Comparison of ENCODE assay signal across 26 cellular contexts in the genomic region with DNA sequence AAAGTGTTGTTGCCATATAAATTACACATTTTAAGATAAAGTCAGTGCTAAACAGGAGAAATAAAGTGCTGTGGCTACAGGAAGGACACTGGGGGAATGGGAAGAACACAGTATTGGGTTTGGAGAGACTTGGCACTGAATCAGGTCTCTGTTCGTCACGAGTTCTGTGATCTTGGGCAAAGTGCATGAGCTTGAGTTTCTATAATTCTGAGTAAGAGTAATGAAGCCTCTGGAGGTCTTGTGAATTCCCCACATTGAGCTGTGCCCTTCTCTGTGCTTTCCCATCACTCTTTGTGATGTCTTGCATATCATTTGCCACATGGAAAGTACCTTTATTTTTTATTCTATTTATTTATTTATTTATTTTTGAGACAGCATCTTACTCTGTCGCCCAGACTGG. TPM values are rescaled to one million over a fixed set of nuclear protein-coding genes. Genes with fewer than 3 reads are reported as not detected.
DNase-seq lines count a peak whose midpoint lies in the region; ATAC-seq, FAIRE-seq and TF ChIP-seq lines count a peak whose summit lies in the region.
"Had no signal": no experiment of that assay in that cellular context is flagged by ENCODE, and none has a peak within 500 bp of the region (broad histone marks: within the 10 kb centered on the region; RNA-seq: fewer than 3 reads in every experiment).

No MANE protein-coding gene starts in this region.

- H2AFZ ChIP-seq in K562 (ENCODE audit: low read depth, low read length) (peak overlapping the region; percentile 40; the same call in 1 of the 2 replicates), GM23248 (no peak overlapping the region)

- no peak for TF ChIP-seq POLR2A in K562 (conservative IDR thresholded peaks at IDR 0.05)
- TF ChIP-seq POLR2A in body of pancreas (IDR thresholded peaks at IDR 0.05), result no peak

- H3K36me3 ChIP-seq in K562 (ENCODE audit: control insufficient read depth, insufficient read depth, low read length) (no peaks in the 10 kb centered on the region), brain microvascular endothelial cell (replicated peaks) (no peaks in the 10 kb centered on the region), GM23248 (ENCODE audit: low read depth) (no peaks in the 10 kb centered on the region), body of pancreas (replicated peaks in 1 of 2; ENCODE audit: insufficient read depth in 1 of 2, low read depth in 2 of 2) (no peaks in the 10 kb centered on the region)
- H3K36me3 ChIP-seq: uterus had no signal

- no peaks in the 10 kb centered on the region for H3K36me3 Mint-ChIP-seq in activated T-helper 1 cell treated with anti-CD3 and anti-CD28 coated beads, Interleukin-12 subunit alpha, Interleukin-12 subunit beta, Interleukin-2, Interleukin-4 antibody, amounts not matched to agents 30 ng/mL and 10 ng/mL and 1 ng/mL, durations not matched to agents 14 hours and 24 hours and 36 hours (ENCODE audit: low read depth)
- H3K36me3 Mint-ChIP-seq: activated CD4-positive, alpha-beta memory T cell treated with anti-CD3 and anti-CD28 coated beads for 36 hours had no signal

- TF ChIP-seq RAD21 in K562 (CRISPR knock-in tag; conservative IDR thresholded peaks at IDR 0.05 in 1 of 2, IDR thresholded peaks at IDR 0.05 in 1 of 2), result no peak

- TF ChIP-seq EP300 in K562 (IDR thresholded peaks at IDR 0.05; ENCODE audit: low read length), result no peak

- H3K27ac Mint-ChIP-seq in stimulated activated naive CD8-positive, alpha-beta T cell treated with anti-CD3 and anti-CD28 coated beads, Interleukin-15, amount 100 ng/mL, for 72 hours, result peak overlapping the region in 1 of 2 donors; percentile 8
- no peak overlapping the region for H3K27ac Mint-ChIP-seq in activated T-helper 1 cell treated with anti-CD3 and anti-CD28 coated beads, Interleukin-12 subunit alpha, Interleukin-12 subunit beta, Interleukin-2, Interleukin-4 antibody, amounts not matched to agents 30 ng/mL and 10 ng/mL and 1 ng/mL, durations not matched to agents 14 hours and 24 hours and 36 hours
- H3K27ac Mint-ChIP-seq: activated CD4-positive, alpha-beta memory T cell treated with anti-CD3 and anti-CD28 coated beads for 36 hours had no signal

- no peak overlapping the region for H3K9ac ChIP-seq in K562 (ENCODE audit: insufficient read depth in 1 of 2, low read depth in 2 of 2, low read length in 2 of 2)
- H3K9ac ChIP-seq in GM23248, result no peak overlapping the region

- H3K79me2 ChIP-seq in K562 (ENCODE audit: control insufficient read depth, insufficient read depth, low read length), result no peaks in the 10 kb centered on the region
- no peaks in the 10 kb centered on the region for H3K79me2 ChIP-seq in GM23248 (ENCODE audit: insufficient read depth)

- H3K4me1 ChIP-seq in K562 (replicated peaks in 1 of 2; ENCODE audit: control insufficient read depth in 2 of 2, insufficient read depth in 2 of 2, low read length in 2 of 2), result no peaks in the 10 kb centered on the region
- H3K4me1 ChIP-seq in GM23248 (ENCODE audit: insufficient read depth), result no peaks in the 10 kb centered on the region
- no peaks in the 10 kb centered on the region for H3K4me1 ChIP-seq in body of pancreas
- H3K4me1 ChIP-seq: A549, uterus had no signal

- intact Hi-C loops in K562 (cut with micrococcal nuclease) (no loop called here), body of pancreas (cut with DNase I) (no loop called here)
- intact Hi-C loops in activated T-helper 1 cell treated with anti-CD3 and anti-CD28 coated beads, Interleukin-12 subunit alpha, Interleukin-12 subunit beta, Interleukin-2, Interleukin-4 antibody, amounts not matched to agents 30 ng/mL and 10 ng/mL and 1 ng/mL, durations not matched to agents 14 hours and 24 hours and 36 hours (cut with micrococcal nuclease), result no loop called here

- H3K9me1 ChIP-seq in K562 (ENCODE audit: control insufficient read depth, insufficient read depth, low read length), result no peaks in the 10 kb centered on the region

- ATAC-seq in stimulated activated naive CD8-positive, alpha-beta T cell treated with anti-CD3 and anti-CD28 coated beads, Interleukin-15, Interleukin-2, amounts not matched to agents 100 U/mL and 50 U/mL, for 24 hours, result peak; percentile 59
- ATAC-seq in stimulated activated naive CD8-positive, alpha-beta T cell treated with anti-CD3 and anti-CD28 coated beads, Interleukin-15, amount 100 ng/mL, for 72 hours, result no peak
- ATAC-seq in HG02610 (IDR thresholded peaks at IDR 0.05; ENCODE audit: unreplicated experiment), result peak; percentile 80
- ATAC-seq in K562, result no peak
- no peak for ATAC-seq in body of pancreas
- ATAC-seq: A549, right cardiac atrium had no signal

- no peaks in the 10 kb centered on the region for H3K27me3 Mint-ChIP-seq in stimulated activated naive CD8-positive, alpha-beta T cell treated with anti-CD3 and anti-CD28 coated beads, Interleukin-15, amount 100 ng/mL, for 72 hours
- peaks cover 2% of the 10 kb centered on the region for H3K27me3 Mint-ChIP-seq in activated T-helper 1 cell treated with anti-CD3 and anti-CD28 coated beads, Interleukin-12 subunit alpha, Interleukin-12 subunit beta, Interleukin-2, Interleukin-4 antibody, amounts not matched to agents 30 ng/mL and 10 ng/mL and 1 ng/mL, durations not matched to agents 14 hours and 24 hours and 36 hours (ENCODE audit: insufficient read depth)
- H3K27me3 Mint-ChIP-seq: activated CD4-positive, alpha-beta memory T cell treated with anti-CD3 and anti-CD28 coated beads for 36 hours; central memory CD8-positive, alpha-beta T cell had no signal

- POLR2A ChIA-PET in K562 (lab: Yijun Ruan, JAX), result interaction anchor here (0.6 to 2.5 kb wide), 6 partner anchors 11 to 76 kb away, joined by 3 to 12 read pairs (median 3); partner anchors contain the start of genes EEF1A1 and MTO1

- CTCF ChIA-PET in K562 (lab: Yijun Ruan, JAX; ENCODE audit: low intra/inter-chr PET ratio), result no interaction called here

- H3K27me3 ChIP-seq in K562 (ENCODE audit: control insufficient read depth in 2 of 2, insufficient read depth in 2 of 2, low read length in 2 of 2), result no peaks in the 10 kb centered on the region
- H3K27me3 ChIP-seq in brain microvascular endothelial cell (replicated peaks), result no peaks in the 10 kb centered on the region
- no peaks in the 10 kb centered on the region for H3K27me3 ChIP-seq in GM23248 (replicated peaks; ENCODE audit: insufficient read depth)
- no peaks in the 10 kb centered on the region for H3K27me3 ChIP-seq in body of pancreas
- H3K27me3 ChIP-seq: uterus had no signal

- no peak for FAIRE-seq in K562 (lab: Jason Lieb, UNC)
- FAIRE-seq: A549, frontal cortex, keratinocyte, RCC 7860 had no signal

- no TSS peak for BruUV-seq in K562 (replicated peaks; lab: Mats Ljungman, UMichigan)

- peaks cover 5% of the 10 kb centered on the region for H3K4me1 Mint-ChIP-seq in stimulated activated naive CD8-positive, alpha-beta T cell treated with anti-CD3 and anti-CD28 coated beads, Interleukin-15, amount 100 ng/mL, for 72 hours
- no peaks in the 10 kb centered on the region for H3K4me1 Mint-ChIP-seq in activated T-helper 1 cell treated with anti-CD3 and anti-CD28 coated beads, Interleukin-12 subunit alpha, Interleukin-12 subunit beta, Interleukin-2, Interleukin-4 antibody, amounts not matched to agents 30 ng/mL and 10 ng/mL and 1 ng/mL, durations not matched to agents 14 hours and 24 hours and 36 hours (ENCODE audit: low read depth)
- H3K4me1 Mint-ChIP-seq: central memory CD8-positive, alpha-beta T cell had no signal

- WGBS in K562 (ENCODE audit: insufficient coverage, low coverage, missing lambda C conversion rate), result 38% methylated on average over 3 of the region's 3 CpGs
- WGBS in GM23248 (ENCODE audit: low coverage in 1 of 2, low lambda C conversion rate in 2 of 2, missing lambda C conversion rate in 2 of 2), 2 experiments, result 72 to 92% methylated on average over 3 of the region's 3 CpGs
- whole genome bisulfite sequencing in body of pancreas, 2 donors, result 69 to 75% methylated on average over 3 of the region's 3 CpGs

- H4K20me1 ChIP-seq in K562 (replicated peaks; ENCODE audit: control insufficient read depth, insufficient read depth, low read length) (no peaks in the 10 kb centered on the region), GM23248 (ENCODE audit: insufficient read depth) (no peaks in the 10 kb centered on the region)

- H3K4me2 ChIP-seq in K562 (ENCODE audit: insufficient read depth, low read length), result no peak overlapping the region
- H3K4me2 ChIP-seq in GM23248 (ENCODE audit: unreplicated experiment), result no peak overlapping the region
- H3K4me2 ChIP-seq: A549 had no signal

- no peak overlapping the region for H3K4me3 ChIP-seq in K562
- no peak overlapping the region for H3K4me3 ChIP-seq in brain microvascular endothelial cell (ENCODE audit: low read depth, low read length)
- H3K4me3 ChIP-seq in GM23248, result no peak overlapping the region
- no peak overlapping the region for H3K4me3 ChIP-seq in body of pancreas
- H3K4me3 ChIP-seq: A549, SK-N-MC, uterus had no signal

- no peaks in the 10 kb centered on the region for H3K9me3 Mint-ChIP-seq in stimulated activated naive CD8-positive, alpha-beta T cell treated with anti-CD3 and anti-CD28 coated beads, Interleukin-15, amount 100 ng/mL, for 72 hours
- no peaks in the 10 kb centered on the region for H3K9me3 Mint-ChIP-seq in activated T-helper 1 cell treated with anti-CD3 and anti-CD28 coated beads, Interleukin-12 subunit alpha, Interleukin-12 subunit beta, Interleukin-2, Interleukin-4 antibody, amounts not matched to agents 30 ng/mL and 10 ng/mL and 1 ng/mL, durations not matched to agents 14 hours and 24 hours and 36 hours
- H3K9me3 Mint-ChIP-seq: activated CD4-positive, alpha-beta memory T cell treated with anti-CD3 and anti-CD28 coated beads for 36 hours; central memory CD8-positive, alpha-beta T cell had no signal

- no peak overlapping the region for H3K4me3 Mint-ChIP-seq in stimulated activated naive CD8-positive, alpha-beta T cell treated with anti-CD3 and anti-CD28 coated beads, Interleukin-15, amount 100 ng/mL, for 72 hours
- no peak overlapping the region for H3K4me3 Mint-ChIP-seq in activated T-helper 1 cell treated with anti-CD3 and anti-CD28 coated beads, Interleukin-12 subunit alpha, Interleukin-12 subunit beta, Interleukin-2, Interleukin-4 antibody, amounts not matched to agents 30 ng/mL and 10 ng/mL and 1 ng/mL, durations not matched to agents 14 hours and 24 hours and 36 hours
- H3K4me3 Mint-ChIP-seq: activated CD4-positive, alpha-beta memory T cell treated with anti-CD3 and anti-CD28 coated beads for 36 hours; central memory CD8-positive, alpha-beta T cell had no signal

- TF ChIP-seq CTCF in K562 (IDR thresholded peaks at IDR 0.05 in 2 of 3, conservative IDR thresholded peaks at IDR 0.05 in 1 of 3; ENCODE audit: insufficient read depth in 2 of 3, low read depth in 1 of 3, low read length in 3 of 3), result no peak
- TF ChIP-seq CTCF in brain microvascular endothelial cell (IDR thresholded peaks at IDR 0.05; ENCODE audit: low read depth, low read length, missing control alignments), result no peak
- TF ChIP-seq CTCF in body of pancreas (IDR thresholded peaks at IDR 0.05), result no peak

- H3K9me3 ChIP-seq in K562 (replicated peaks; ENCODE audit: control insufficient read depth, insufficient read depth, low read depth, low read length) (no peaks in the 10 kb centered on the region), GM23248 (ENCODE audit: low read depth) (no peaks in the 10 kb centered on the region), body of pancreas (no peaks in the 10 kb centered on the region)
- H3K9me3 ChIP-seq: A549, uterus had no signal

- H3K27ac ChIP-seq in K562 (ENCODE audit: extremely low read depth, low read depth, low read length) (no peak overlapping the region), brain microvascular endothelial cell (no peak overlapping the region), GM23248 (no peak overlapping the region), body of pancreas (no peak overlapping the region)
- H3K27ac ChIP-seq: A549, SK-N-MC, uterus had no signal

- in situ Hi-C loops in K562 (cut with MboI), result no loop called here
- in situ Hi-C loops in brain microvascular endothelial cell (cut with HindIII; ENCODE audit: low pct_ligation_motif_present, low sequenced_read_pairs), result no loop called here
- in situ Hi-C loops in GM23248 (cut with MboI), result no loop called here

- no peaks in the 10 kb centered on the region for H3F3A ChIP-seq in GM23248 (ENCODE audit: insufficient read depth)

- no peak for DNase-seq in stimulated activated naive CD8-positive, alpha-beta T cell treated with anti-CD3 and anti-CD28 coated beads, Interleukin-15, Interleukin-2, amounts not matched to agents 100 U/mL and 50 U/mL, for 24 hours
- DNase-seq in stimulated activated naive CD8-positive, alpha-beta T cell treated with anti-CD3 and anti-CD28 coated beads, Interleukin-15, amount 100 ng/mL, for 72 hours, result no peak
- DNase-seq in K562 (ENCODE audit: extremely low read depth in 1 of 4, low spot score in 3 of 4), result no peak
- DNase-seq in activated T-helper 1 cell treated with anti-CD3 and anti-CD28 coated beads, Interleukin-12 subunit alpha, Interleukin-12 subunit beta, Interleukin-2, Interleukin-4 antibody, amounts not matched to agents 30 ng/mL and 10 ng/mL and 1 ng/mL, durations not matched to agents 14 hours and 24 hours and 36 hours (ENCODE audit: low spot score), result no peak
- DNase-seq in brain microvascular endothelial cell, result no peak
- DNase-seq in GM23248, result no peak
- no peak for DNase-seq in body of pancreas
- DNase-seq: activated CD4-positive, alpha-beta memory T cell treated with anti-CD3 and anti-CD28 coated beads for 36 hours; activated naive CD4-positive, alpha-beta T cell treated with anti-CD3 and anti-CD28 coated beads, Interleukin-2, amount 50 U/mL, for 16 hours; anterior cingulate cortex; COR-L47; DND-41; hypothalamus; NCI-H1105; NCI-H2081 treated with DMSO at 0.1 percent for 48 hours; NCI-H446 treated with DMSO at 0.1 percent for 48 hours; occipital lobe; right cardiac atrium; uterus had no signal

- no peaks in the 10 kb centered on the region for H3K9me2 ChIP-seq in GM23248 (ENCODE audit: insufficient read depth)

RNA-seq across cellular contexts. Expression of gene EEF1A1, which starts 16.8 kb away (rescaled TPM):
- 1,932 and 2,326 TPM in 2 replicates for total RNA-seq in K562 (2011; cell fraction: chromatin; rRNA removed; ENCODE audit: low replicate concordance)
- 1,765 and 1,966 TPM in 2 replicates for total RNA-seq in K562 (2011; cell fraction: nucleolus; rRNA removed)
- 2,955 and 4,950 TPM in 2 replicates for total RNA-seq in K562 (2011; cell fraction: nucleoplasm; rRNA removed)
- total RNA-seq in K562 (2014; rRNA removed), result 8,400 and 9,577 TPM in 2 replicates
- total RNA-seq in K562 (2014; rRNA removed; fragmentation: Illumina TruSeq; extraction: Trizol), result 12,995 and 14,391 TPM in 2 replicates
- 12,931 and 13,052 TPM in 2 replicates for total RNA-seq in K562 (2015; rRNA removed; fragmentation: Illumina TruSeq; extraction: Trizol)
- total RNA-seq in K562 (2021), result 11,082 and 11,449 TPM in 2 replicates
- 17,323 and 19,925 TPM in 2 replicates for polyA plus RNA-seq in K562 (2011; rRNA removed)
- 8,489 and 17,996 TPM in 2 replicates for polyA plus RNA-seq in K562 (2011; cell fraction: cytosol; rRNA removed)
- 2,973 and 6,796 TPM in 2 replicates for polyA plus RNA-seq in K562 (2011; cell fraction: nucleus; rRNA removed)
- 12,775 and 16,724 TPM in 2 replicates for polyA plus RNA-seq in K562 (2012)
- 11,237 and 11,368 TPM in 2 replicates for polyA plus RNA-seq in K562 (2014; fragmentation: Illumina TruSeq; extraction: Trizol)
- polyA plus RNA-seq in K562 (2014; fragmentation: Nextera tagmentation; extraction: Ambion mirVana), result 1,000 to 10,000 TPM; 6,453 to 7,909 TPM
- polyA plus RNA-seq in K562 (2014; rRNA removed), result 9,792 and 9,810 TPM in 2 replicates
- polyA minus RNA-seq in K562 (2011; rRNA and poly(A)+ RNA removed), result 13,120 and 13,707 TPM in 2 replicates
- polyA minus RNA-seq in K562 (2011; cell fraction: cytosol; rRNA and poly(A)+ RNA removed), result 5,589 and 5,926 TPM in 2 replicates
- 792 and 2,209 TPM in 2 replicates for polyA minus RNA-seq in K562 (2011; cell fraction: nucleus; rRNA and poly(A)+ RNA removed)
- 8,439 and 8,694 TPM in 2 replicates for total RNA-seq in activated T-helper 1 cell treated with anti-CD3 and anti-CD28 coated beads, Interleukin-12 subunit alpha, Interleukin-12 subunit beta, Interleukin-2, Interleukin-4 antibody, amounts not matched to agents 30 ng/mL and 10 ng/mL and 1 ng/mL, durations not matched to agents 14 hours and 24 hours and 36 hours
- total RNA-seq in GM23248 (2014; rRNA removed; shearing (Covaris generic)), result 13,436 and 14,561 TPM in 2 replicates
- polyA plus RNA-seq in GM23248 (2016; fragmentation: Nextera tagmentation; extraction: Ambion mirVana), result 3,887 and 3,918 TPM in 2 replicates
- 1,000 to 10,000 TPM; 4,267 to 4,798 TPM for total RNA-seq in body of pancreas

Comparison
In these comparisons a context has a peak if more than half of its experiments do, and no peak if none do; other contexts are left out.
1. ATAC-seq: peak in stimulated activated naive CD8-positive, alpha-beta T cell treated with anti-CD3 and anti-CD28 coated beads, Interleukin-15, Interleukin-2, amounts not matched to agents 100 U/mL and 50 U/mL, for 24 hours (single experiment) and HG02610 (single experiment); none in stimulated activated naive CD8-positive, alpha-beta T cell treated with anti-CD3 and anti-CD28 coated beads, Interleukin-15, amount 100 ng/mL, for 72 hours (single experiment), K562 (single experiment) and body of pancreas (single experiment).